Comparison of ENCODE assay signal across 8 cellular contexts in genomic region chr10:121598261-121599249, GRCh38. TPM values are rescaled to one million over a fixed set of nuclear protein-coding genes. Genes with fewer than 3 reads are reported as not detected.
DNase-seq lines count a peak whose midpoint lies in the region; ATAC-seq and TF ChIP-seq lines count a peak whose summit lies in the region.

Gene FGFR2 (minus strand): TSS chr10:121598444. CDS start chr10:121593817, 4,627 bp downstream.

- H3F3A ChIP-seq in smooth muscle cell (ENCODE audit: low read depth): peaks cover 5% of the 10 kb centered on the region

- H3K79me2 ChIP-seq in smooth muscle cell (ENCODE audit: low read depth): peaks cover 45% of the 10 kb centered on the region

- H3K36me3 ChIP-seq in colonic mucosa: no peaks in the 10 kb centered on the region
- H3K36me3 ChIP-seq in smooth muscle cell (ENCODE audit: low read depth): no peaks in the 10 kb centered on the region

- H3K27me3 ChIP-seq in colonic mucosa (peaks cover 13% of the 10 kb centered on the region), smooth muscle cell (ENCODE audit: low read depth) (no peaks in the 10 kb centered on the region)

- intact Hi-C loops in colonic mucosa (cut with DNase I): no loop called here

- ATAC-seq in GM18517 (IDR thresholded peaks at IDR 0.05; ENCODE audit: unreplicated experiment) (peak; percentile 86), HG03159 (IDR thresholded peaks at IDR 0.05; ENCODE audit: unreplicated experiment) (peak; percentile 87), HG03280 (IDR thresholded peaks at IDR 0.05; ENCODE audit: unreplicated experiment) (no peak)

- H4K20me1 ChIP-seq in smooth muscle cell (ENCODE audit: low read depth): peaks cover 43% of the 10 kb centered on the region

- H2AFZ ChIP-seq in smooth muscle cell (ENCODE audit: low read depth): peak within 1 kb of the TSS; percentile 85

- TF ChIP-seq CTCF in AG09309 (IDR thresholded peaks at IDR 0.05; ENCODE audit: control insufficient read depth, insufficient read depth, low read depth, low read length, missing control alignments) (no peak), colonic mucosa (IDR thresholded peaks at IDR 0.05) (no peak), smooth muscle cell (IDR thresholded peaks at IDR 0.05; ENCODE audit: borderline replicate concordance, insufficient read depth, poor library complexity, severe bottlenecking) (no peak)

- peak within 1 kb of the TSS; percentile 95 for H3K4me2 ChIP-seq in smooth muscle cell

- DNase-seq in AG09309 (ENCODE audit: low read depth) (no peak), NOMO-1 treated with dmso at 0.1 percent for 144 hours (lab: John Stamatoyannopoulos, UW; ENCODE audit: unreplicated experiment) (peak; percentile 66), colonic mucosa (peak; percentile 86), kidney glomerular epithelial cell (lab: John Stamatoyannopoulos, UW) (peak; percentile 53), smooth muscle cell (lab: John Stamatoyannopoulos, UW; ENCODE audit: unreplicated experiment) (peak; percentile 61)

- WGBS in smooth muscle cell (ENCODE audit: low lambda C conversion rate): under 1% methylated on average over 53 of the region's 92 CpGs

- H3K9ac ChIP-seq in colonic mucosa (ENCODE audit: low read depth in 2 of 2, low read length in 2 of 2) (peak within 1 kb of the TSS; percentile 60 to 84), smooth muscle cell (ENCODE audit: low read depth) (peak within 1 kb of the TSS; percentile 69)

- H3K4me3 ChIP-seq in AG09309 (ENCODE audit: control insufficient read depth, low read depth, low read length) (peak within 1 kb of the TSS; percentile 36), colonic mucosa (peak within 1 kb of the TSS; percentile 65), smooth muscle cell (peak within 1 kb of the TSS; percentile 90)

- H3K27ac ChIP-seq in colonic mucosa: peak within 1 kb of the TSS; percentile 71
- peak within 1 kb of the TSS; percentile 82 for H3K27ac ChIP-seq in smooth muscle cell (ENCODE audit: low read depth)

- H3K9me3 ChIP-seq in colonic mucosa (no peaks in the 10 kb centered on the region), smooth muscle cell (replicated peaks; ENCODE audit: low read depth) (no peaks in the 10 kb centered on the region)

- H3K4me1 ChIP-seq in colonic mucosa (no peaks in the 10 kb centered on the region), smooth muscle cell (ENCODE audit: low read depth) (peaks cover 41% of the 10 kb centered on the region)

RNA-seq across cellular contexts. Expression of gene FGFR2, which starts in this region (rescaled TPM):
- 10 to 100 TPM; 25.6 to 40.9 TPM for total RNA-seq in colonic mucosa
- 85.9 and 115 TPM in 2 replicates for total RNA-seq in smooth muscle cell
- polyA plus RNA-seq in smooth muscle cell: 82.7 and 103 TPM in 2 replicates

Comparison
In these comparisons a context has a peak if more than half of its experiments do, and no peak if none do; other contexts are left out.
1. H3K4me3 ChIP-seq: peak in every context shown above with its lines; median percentile 90 in smooth muscle cell; 65 in colonic mucosa; 36 in AG09309.